In the genomic region with DNA sequence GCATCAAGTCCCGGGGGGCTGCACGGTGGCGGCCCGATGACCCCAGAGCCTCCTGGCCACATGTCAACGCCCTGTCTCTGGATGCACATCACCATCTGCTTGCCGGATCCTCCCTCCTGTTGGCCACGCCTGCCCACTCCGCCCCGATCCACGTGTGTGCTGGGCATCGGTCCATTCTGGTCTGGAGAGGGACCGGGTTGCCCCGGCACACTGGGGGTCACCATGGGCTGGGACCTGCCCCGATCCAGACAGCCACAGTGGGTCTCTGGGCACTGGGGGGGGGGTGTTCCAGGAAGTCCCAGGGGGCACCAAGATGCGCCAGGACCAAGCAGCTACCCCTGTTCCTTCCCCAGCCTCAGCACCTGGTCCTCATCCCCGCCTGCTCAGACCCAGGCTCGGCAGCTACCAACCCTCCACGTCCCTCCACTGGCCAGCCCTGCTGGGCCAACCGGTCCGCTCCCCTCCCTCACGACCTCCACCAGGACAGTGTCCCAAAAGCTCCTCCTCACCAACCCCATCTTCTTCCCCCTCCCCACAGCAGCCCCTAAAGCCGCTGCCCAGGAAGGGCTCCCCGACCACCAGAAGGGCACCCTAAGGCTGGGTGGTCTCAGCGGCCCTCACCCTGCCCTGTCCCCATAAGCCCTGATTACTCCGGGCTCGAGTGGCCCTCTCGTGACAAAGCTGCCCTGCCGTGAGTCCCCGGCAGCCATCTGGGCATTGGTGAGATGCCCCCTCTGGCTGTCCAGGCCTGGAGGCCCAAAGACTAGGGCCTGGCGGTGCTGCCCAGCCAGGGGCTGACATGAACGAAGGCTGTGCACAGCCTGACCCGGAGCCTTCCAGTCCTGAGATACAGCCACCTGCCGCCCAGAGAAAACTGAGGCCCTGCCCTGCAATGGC, we compare ENCODE assay signal across 9 cellular contexts. TPM values are rescaled to one million over a fixed set of nuclear protein-coding genes. Genes with fewer than 3 reads are reported as not detected.
DNase-seq lines count a peak whose midpoint lies in the region; ATAC-seq and TF ChIP-seq lines count a peak whose summit lies in the region.
"Had no signal": no experiment of that assay in that cellular context is flagged by ENCODE, and none has a peak within 500 bp of the region (broad histone marks: within the 10 kb centered on the region; RNA-seq: fewer than 3 reads in every experiment).

No MANE protein-coding gene starts in this region.

- H3K79me2 ChIP-seq in H9 (ENCODE audit: insufficient read depth, low read length): peaks cover 50% of the 10 kb centered on the region; the same call in 1 of the 2 replicates
- H3K79me2 ChIP-seq in osteoblast (ENCODE audit: insufficient read depth, low read length): peaks cover 82% of the 10 kb centered on the region

- H3K23me2 ChIP-seq in H9 (ENCODE audit: insufficient read length, low read depth, low read length, poor library complexity, severe bottlenecking): no peaks in the 10 kb centered on the region

- no peak overlapping the region for H4K91ac ChIP-seq in H9 (ENCODE audit: insufficient read length, low read depth, low read length)

- no peak overlapping the region for H4K8ac ChIP-seq in H9 (replicated peaks; ENCODE audit: insufficient read length, low read depth, low read length)

- peaks cover 6 to 16% (median 15%) of the 10 kb centered on the region in 3 experiments; a peak in 6 of 7 replicates for H3K36me3 Mint-ChIP-seq in H9 (ENCODE audit: insufficient read depth in 1 of 3, low read depth in 3 of 3)

- H3T11ph ChIP-seq in H9 (ENCODE audit: low read length): no peak overlapping the region

- no peak overlapping the region for H2BK15ac ChIP-seq in H9 (ENCODE audit: low read depth, low read length)

- H2AFZ ChIP-seq in H9 (ENCODE audit: low read length) (no peak overlapping the region), osteoblast (ENCODE audit: low read length) (no peak overlapping the region)

- H3K23ac ChIP-seq in H9 (ENCODE audit: insufficient read length, low read depth, low read length): no peak overlapping the region

- H3K9me3 Mint-ChIP-seq in H9: no peaks in the 10 kb centered on the region

- H3K36me3 ChIP-seq in osteoblast (ENCODE audit: insufficient read depth, low read length): peaks cover 8% of the 10 kb centered on the region

- no peak overlapping the region for H2BK5ac ChIP-seq in H9 (ENCODE audit: insufficient read length, low read length)

- no peak overlapping the region for H2AK5ac ChIP-seq in H9 (ENCODE audit: insufficient read length, low read length)

- H3K27ac Mint-ChIP-seq in H9: peak overlapping the region in 2 of 3 experiments; percentile 14 to 65; a peak in 4 of 7 replicates

- H3K18ac ChIP-seq in H9 (ENCODE audit: insufficient read length, low read depth, low read length): no peak overlapping the region

- H4K20me1 ChIP-seq in H9 (ENCODE audit: control insufficient read depth, insufficient read depth, insufficient read length): peaks cover 5% of the 10 kb centered on the region
- peaks cover 72% of the 10 kb centered on the region for H4K20me1 ChIP-seq in osteoblast (ENCODE audit: insufficient read depth, low read length)

- H3K27ac ChIP-seq in C4-2B: peak overlapping the region; percentile 98
- H3K27ac ChIP-seq in H9 (ENCODE audit: insufficient read length, low read depth, low read length): no peak overlapping the region
- H3K27ac ChIP-seq in osteoblast (ENCODE audit: low read depth, low read length): no peak overlapping the region
- H3K27ac ChIP-seq: SJSA1 had no signal

- TF ChIP-seq CTCF in C4-2B (conservative IDR thresholded peaks at IDR 0.05) (no peak), H9 (conservative IDR thresholded peaks at IDR 0.05) (no peak), osteoblast (IDR thresholded peaks at IDR 0.05; ENCODE audit: extremely low read depth, low read depth, low read length) (no peak)

- DNase-seq in H9: no peak
- DNase-seq in epidermal melanocyte (ENCODE audit: insufficient read length, low spot score): peak; percentile 13
- DNase-seq in osteoblast (ENCODE audit: insufficient read length, low spot score, missing footprints): peak; percentile 86
- no peak for DNase-seq in activated gamma-delta T cell (lab: John Stamatoyannopoulos, UW)
- DNase-seq in superior temporal gyrus (ENCODE audit: extremely low spot score): no peak

- no peak overlapping the region for H3K4ac ChIP-seq in H9 (ENCODE audit: low read depth, low read length)

- no peak overlapping the region for H3K56ac ChIP-seq in H9 (ENCODE audit: insufficient read length, low read depth, low read length)

- peaks cover 8% of the 10 kb centered on the region for H3K79me1 ChIP-seq in H9 (ENCODE audit: insufficient read depth, low read depth, low read length, poor library complexity, severe bottlenecking)

- no peaks in the 10 kb centered on the region for H3K27me3 Mint-ChIP-seq in H9 (ENCODE audit: low read depth)

- peaks cover 7 to 11% of the 10 kb centered on the region in 2 experiments; a peak in 3 of 4 replicates for H3K4me1 Mint-ChIP-seq in H9

- H3K9ac ChIP-seq in H9 (ENCODE audit: extremely low read depth, insufficient read length, low read length): no peak overlapping the region

- WGBS in H9 (ENCODE audit: extremely low coverage, insufficient read length, low lambda C conversion rate): no CpG with 5 or more reads among the region's 33 CpGs

- no peak overlapping the region for H3K4me3 ChIP-seq in osteoblast (ENCODE audit: insufficient read depth, low read length)
- H3K4me3 ChIP-seq: SJSA1 had no signal

- no peak overlapping the region for H3K14ac ChIP-seq in H9 (ENCODE audit: insufficient read depth, low read length)

- H3K9me3 ChIP-seq in H9 (ENCODE audit: control insufficient read depth, low read depth, low read length) (no peaks in the 10 kb centered on the region), osteoblast (ENCODE audit: low read depth, low read length) (no peaks in the 10 kb centered on the region)
- H3K9me3 ChIP-seq: SJSA1 had no signal

- no peak overlapping the region for H2BK20ac ChIP-seq in H9 (ENCODE audit: low read depth, low read length, poor library complexity, severe bottlenecking)

- H2BK120ac ChIP-seq in H9 (ENCODE audit: low read depth, low read length, poor library complexity, severe bottlenecking): no peak overlapping the region

- no peak for ATAC-seq in HG02973 (IDR thresholded peaks at IDR 0.05; ENCODE audit: unreplicated experiment)
- no peak for ATAC-seq in HG02885 (IDR thresholded peaks at IDR 0.05; ENCODE audit: poor library complexity, unreplicated experiment)

- H3K27me3 ChIP-seq in H9 (ENCODE audit: insufficient read depth, low read length) (no peaks in the 10 kb centered on the region), osteoblast (ENCODE audit: insufficient read depth, low read length) (no peaks in the 10 kb centered on the region)
- H3K27me3 ChIP-seq: SJSA1 had no signal

- H3K4me1 ChIP-seq in H9 (ENCODE audit: insufficient read depth, low read length) (no peaks in the 10 kb centered on the region), osteoblast (ENCODE audit: insufficient read depth, low read length) (peaks cover 19% of the 10 kb centered on the region)

- no peak overlapping the region for H4K5ac ChIP-seq in H9 (ENCODE audit: insufficient read length, low read depth, low read length)

- H3K4me2 ChIP-seq in H9 (ENCODE audit: insufficient read depth, insufficient read length, low read length) (no peak overlapping the region), osteoblast (ENCODE audit: insufficient read depth, low read length) (no peak overlapping the region)

- H2BK12ac ChIP-seq in H9 (ENCODE audit: insufficient read length, low read depth, low read length): no peak overlapping the region

- H3K4me3 Mint-ChIP-seq in H9: no peak overlapping the region

RNA-seq across cellular contexts. Expression of gene CTBP1, which starts 4.6 kb away (rescaled TPM):
- total RNA-seq in H9 (2021) (128 and 136 TPM in 2 replicates), osteoblast (246 and 262 TPM in 2 replicates)

RNA-seq across cellular contexts. Expression of gene MAEA, which starts 45.4 kb away (rescaled TPM):
- total RNA-seq in H9 (2021): 85.6 and 89.5 TPM in 2 replicates
- 55.7 and 70.6 TPM in 2 replicates for total RNA-seq in osteoblast

Comparison
In these comparisons a context has a peak if more than half of its experiments do, and no peak if none do; other contexts are left out.
1. DNase-seq: peak in epidermal melanocyte (single experiment) and osteoblast (single experiment); none in H9 (single experiment), activated gamma-delta T cell (single experiment) and superior temporal gyrus (single experiment).